In genomic region chr11:2462092-2462985, GRCh38 we compare ENCODE assay signal across 17 cellular contexts. TPM values are rescaled to one million over a fixed set of nuclear protein-coding genes. Genes with fewer than 3 reads are reported as not detected.
DNase-seq lines count a peak whose midpoint lies in the region; ATAC-seq and TF ChIP-seq lines count a peak whose summit lies in the region.
"Had no signal": no experiment of that assay in that cellular context is flagged by ENCODE, and none has a peak within 500 bp of the region (broad histone marks: within the 10 kb centered on the region; RNA-seq: fewer than 3 reads in every experiment).

No MANE protein-coding gene starts in this region.

- H3K4me2 ChIP-seq in HCT116 (ENCODE audit: low read length) (peak overlapping the region; percentile 78), osteoblast (ENCODE audit: insufficient read depth, low read length) (no peak overlapping the region)

- peak overlapping the region; percentile 38 for H3K9ac ChIP-seq in HCT116 (ENCODE audit: low read length)

- no peak overlapping the region for H2AFZ ChIP-seq in HCT116 (ENCODE audit: low read depth, low read length, poor library complexity, severe bottlenecking)
- H2AFZ ChIP-seq in osteoblast (ENCODE audit: low read length) = no peak overlapping the region

- H3K9me2 ChIP-seq in HCT116 (ENCODE audit: insufficient read depth) = no peaks in the 10 kb centered on the region

- H3K9me3 ChIP-seq in HCT116 (ENCODE audit: control insufficient read depth in 1 of 2, insufficient read depth in 1 of 2, low read depth in 1 of 2, low read length in 2 of 2) (no peaks in the 10 kb centered on the region), right cardiac atrium (ENCODE audit: control insufficient read depth, low read length) (no peaks in the 10 kb centered on the region), osteoblast (ENCODE audit: low read depth, low read length) (no peaks in the 10 kb centered on the region)
- no peaks in the 10 kb centered on the region for H3K9me3 ChIP-seq in CD4-positive, alpha-beta memory T cell (ENCODE audit: control insufficient read depth in 1 of 2, low read length in 2 of 2)
- H3K9me3 ChIP-seq: psoas muscle had no signal

- H3K4me3 Mint-ChIP-seq in activated CD4-positive, alpha-beta T cell treated with anti-CD3 and anti-CD28 coated beads for 36 hours = no peak overlapping the region
- no peak overlapping the region for H3K4me3 Mint-ChIP-seq in CD4-positive, alpha-beta memory T cell
- H3K4me3 Mint-ChIP-seq: H9 had no signal

- H3K79me2 ChIP-seq in HCT116 (ENCODE audit: insufficient read depth, low read length) = no peaks in the 10 kb centered on the region
- no peaks in the 10 kb centered on the region for H3K79me2 ChIP-seq in osteoblast (ENCODE audit: insufficient read depth, low read length)

- peaks cover 18 to 27% of the 10 kb centered on the region in 2 experiments for H3K4me1 ChIP-seq in HCT116 (ENCODE audit: control insufficient read depth in 1 of 2, insufficient read depth in 2 of 2, low read length in 2 of 2)
- H3K4me1 ChIP-seq in right cardiac atrium (ENCODE audit: control insufficient read depth, insufficient read depth, low read length) = peaks cover 5% of the 10 kb centered on the region
- no peaks in the 10 kb centered on the region for H3K4me1 ChIP-seq in osteoblast (ENCODE audit: insufficient read depth, low read length)
- peaks cover 26% of the 10 kb centered on the region for H3K4me1 ChIP-seq in CD4-positive, alpha-beta memory T cell (ENCODE audit: insufficient read depth, low read length)
- H3K4me1 ChIP-seq: psoas muscle had no signal

- no peak for ATAC-seq in activated CD4-positive, alpha-beta T cell treated with anti-CD3 and anti-CD28 coated beads for 36 hours
- ATAC-seq in HCT116 = peak; percentile 10; the same call in 1 of the 2 replicates
- no peak for ATAC-seq in right cardiac atrium
- ATAC-seq: K562, psoas muscle had no signal

- TF ChIP-seq CTCF in HCT116 (IDR thresholded peaks at IDR 0.05 in 2 of 3, conservative IDR thresholded peaks at IDR 0.05 in 1 of 3; ENCODE audit: borderline replicate concordance in 1 of 3, insufficient read depth in 1 of 3, low read depth in 2 of 3, low read length in 2 of 3) (no peak), osteoblast (IDR thresholded peaks at IDR 0.05; ENCODE audit: extremely low read depth, low read depth, low read length) (no peak)

- H3K36me3 Mint-ChIP-seq in activated CD4-positive, alpha-beta T cell treated with anti-CD3 and anti-CD28 coated beads for 36 hours (ENCODE audit: low read depth) = no peaks in the 10 kb centered on the region
- H3K36me3 Mint-ChIP-seq in CD4-positive, alpha-beta memory T cell = no peaks in the 10 kb centered on the region

- H4K20me1 ChIP-seq in HCT116 (ENCODE audit: insufficient read depth) = no peaks in the 10 kb centered on the region
- no peaks in the 10 kb centered on the region for H4K20me1 ChIP-seq in osteoblast (ENCODE audit: insufficient read depth, low read length)

- no TSS peak for BruUV-seq in HCT116 (replicated peaks; lab: Mats Ljungman, UMichigan)

- H3K27me3 ChIP-seq in HCT116 (ENCODE audit: insufficient read depth, low read length) = no peaks in the 10 kb centered on the region
- H3K27me3 ChIP-seq in right cardiac atrium (ENCODE audit: control insufficient read depth, insufficient read depth) = no peaks in the 10 kb centered on the region
- H3K27me3 ChIP-seq in osteoblast (ENCODE audit: insufficient read depth, low read length) = no peaks in the 10 kb centered on the region
- H3K27me3 ChIP-seq in CD4-positive, alpha-beta memory T cell (ENCODE audit: insufficient read depth, low read length) = no peaks in the 10 kb centered on the region

- DNase-seq in activated CD4-positive, alpha-beta T cell treated with anti-CD3 and anti-CD28 coated beads for 36 hours = peak; percentile 5
- no peak for DNase-seq in activated CD4-positive, alpha-beta T cell treated with anti-CD3 and anti-CD28 coated beads for 48 hours
- DNase-seq in HCT116 (ENCODE audit: low read depth, low spot score) (no peak), right cardiac atrium (no peak), osteoblast (ENCODE audit: insufficient read length, low spot score, missing footprints) (peak; percentile 77), NK-92 (lab: John Stamatoyannopoulos, UW; ENCODE audit: unreplicated experiment) (no peak)
- DNase-seq in CD4-positive, alpha-beta memory T cell = no peak
- no peak for DNase-seq in stimulated activated CD4-positive, alpha-beta T cell treated with anti-CD3 and anti-CD28 coated beads, Interleukin-4, amount 100 ng/mL, for 1 hour
- DNase-seq: 8988T; amniotic stem cell; NCI-H526 treated with DMSO at 0.1 percent for 48 hours; psoas muscle; stimulated activated naive CD4-positive, alpha-beta T cell had no signal

- H3K36me3 ChIP-seq in HCT116 (ENCODE audit: control insufficient read depth in 1 of 2, insufficient read depth in 2 of 2, low read length in 2 of 2) (no peaks in the 10 kb centered on the region), osteoblast (ENCODE audit: insufficient read depth, low read length) (no peaks in the 10 kb centered on the region)
- no peaks in the 10 kb centered on the region for H3K36me3 ChIP-seq in CD4-positive, alpha-beta memory T cell (ENCODE audit: insufficient read depth, low read length)

- RAD21 ChIA-PET in HCT116 (lab: Charles Lee; ENCODE audit: low non-redundant PET in 1 of 2, low total read pairs in 2 of 2, uncharacterized antibody in 2 of 2, unreplicated experiment in 2 of 2) = no interaction called here

- no peaks in the 10 kb centered on the region for H3K9me3 Mint-ChIP-seq in activated CD4-positive, alpha-beta T cell treated with anti-CD3 and anti-CD28 coated beads for 36 hours (ENCODE audit: low read depth)
- H3K9me3 Mint-ChIP-seq in CD4-positive, alpha-beta memory T cell = no peaks in the 10 kb centered on the region
- H3K9me3 Mint-ChIP-seq: H9 had no signal

- TF ChIP-seq POLR2A in HCT116 (IDR thresholded peaks at IDR 0.05; ENCODE audit: borderline replicate concordance, extremely low read depth, insufficient read depth, insufficient read length) = no peak

- H3K4me3 ChIP-seq in HCT116 (replicated peaks in 1 of 2; ENCODE audit: low read depth in 1 of 2, low read length in 2 of 2) (peak overlapping the region in 1 of 2 experiments; percentile 48; a peak in 1 of 4 replicates), right cardiac atrium (ENCODE audit: low read length) (no peak overlapping the region), osteoblast (ENCODE audit: insufficient read depth, low read length) (no peak overlapping the region)
- no peak overlapping the region for H3K4me3 ChIP-seq in CD4-positive, alpha-beta memory T cell (ENCODE audit: low read length in 2 of 2)
- H3K4me3 ChIP-seq: K562, psoas muscle had no signal

- CTCF ChIA-PET in activated CD4-positive, alpha-beta T cell treated with anti-CD3 and anti-CD28 coated beads for 36 hours (lab: Charles Lee) = no interaction called here
- CTCF ChIA-PET in HCT116 (lab: Charles Lee) = no interaction called here
- CTCF ChIA-PET in CD4-positive, alpha-beta memory T cell (lab: Charles Lee; ENCODE audit: partially characterized antibody) = no interaction called here

- WGBS in right cardiac atrium = 90% methylated on average over 20 of the region's 20 CpGs

- no peak for TF ChIP-seq RAD21 in HCT116 (IDR thresholded peaks at IDR 0.05; ENCODE audit: low read depth)

- peaks cover 32% of the 10 kb centered on the region for H3K4me1 Mint-ChIP-seq in activated CD4-positive, alpha-beta T cell treated with anti-CD3 and anti-CD28 coated beads for 36 hours
- peaks cover 10 to 74% (median 43%) of the 10 kb centered on the region in 4 donors for H3K4me1 Mint-ChIP-seq in CD4-positive, alpha-beta memory T cell
- H3K4me1 Mint-ChIP-seq: H9 had no signal

- H3K27me3 Mint-ChIP-seq in activated CD4-positive, alpha-beta T cell treated with anti-CD3 and anti-CD28 coated beads for 36 hours = no peaks in the 10 kb centered on the region
- H3K27me3 Mint-ChIP-seq in CD4-positive, alpha-beta memory T cell = no peaks in the 10 kb centered on the region

- intact Hi-C loops in activated CD4-positive, alpha-beta T cell treated with anti-CD3 and anti-CD28 coated beads for 36 hours (cut with DNase I, micrococcal nuclease) = loop anchor here in 1 of 2 experiments (2.0 kb wide), 1 partner anchor 14 kb away; no protein-coding TSS in a partner anchor
- intact Hi-C loops in HCT116 (cut with micrococcal nuclease) = no loop called here
- intact Hi-C loops in right cardiac atrium (cut with DNase I) = loop anchor here in 2 of 4 donors (5.0 kb wide), 1 partner anchor 45 kb away; no protein-coding TSS in a partner anchor
- intact Hi-C loops in CD4-positive, alpha-beta memory T cell (cut with micrococcal nuclease) = no loop called here

- POLR2A ChIA-PET in activated CD4-positive, alpha-beta T cell treated with anti-CD3 and anti-CD28 coated beads for 36 hours (lab: Charles Lee) = no interaction called here
- POLR2A ChIA-PET in HCT116 (lab: Charles Lee) = no interaction called here
- POLR2A ChIA-PET in CD4-positive, alpha-beta memory T cell (lab: Charles Lee; ENCODE audit: partially characterized antibody) = no interaction called here

- H3K27ac ChIP-seq in HCT116 (ENCODE audit: low read depth, low read length) (peak overlapping the region; percentile 41), right cardiac atrium (ENCODE audit: low read length) (peak overlapping the region; percentile 72), osteoblast (ENCODE audit: low read depth, low read length) (no peak overlapping the region)
- no peak overlapping the region for H3K27ac ChIP-seq in CD4-positive, alpha-beta memory T cell (ENCODE audit: low read depth, low read length)
- H3K27ac ChIP-seq: psoas muscle had no signal

- no peak overlapping the region for H3K27ac Mint-ChIP-seq in activated CD4-positive, alpha-beta T cell treated with anti-CD3 and anti-CD28 coated beads for 36 hours
- peak overlapping the region in 2 of 7 donors; percentile 57 to 69 for H3K27ac Mint-ChIP-seq in CD4-positive, alpha-beta memory T cell
- H3K27ac Mint-ChIP-seq: H9 had no signal

TF ChIP-seq in HCT116, 20 proteins besides CTCF, POLR2A, EP300 and RAD21 (continues in another document):
- no peak for TF ChIP-seq POLR2AphosphoS5 (IDR thresholded peaks at IDR 0.05; ENCODE audit: low read depth, low read length)
- TF ChIP-seq EZH2phosphoT487 (IDR thresholded peaks at IDR 0.05; ENCODE audit: borderline replicate concordance) = no peak

RNA-seq across cellular contexts. Expression of gene KCNQ1, which starts 17.5 kb away (rescaled TPM):
- total RNA-seq in activated CD4-positive, alpha-beta T cell treated with anti-CD3 and anti-CD28 coated beads for 36 hours = 10 to 100 TPM in 1 of 2 experiments, 1 to 10 TPM in 1; 9.1 to 10.9 TPM
- total RNA-seq in HCT116 (2021; ENCODE audit: unreplicated experiment) = 10.7 TPM
- 8.5 and 10.8 TPM in 2 replicates for polyA plus RNA-seq in HCT116 (2012)
- total RNA-seq in right cardiac atrium = 10 to 100 TPM; 36.5 to 46.8 (median 41.0) TPM
- 36.4 TPM for polyA plus RNA-seq in right cardiac atrium
- not detected in 2 replicates for total RNA-seq in osteoblast
- total RNA-seq in CD4-positive, alpha-beta memory T cell = 10 to 100 TPM; 21.4 to 21.6 TPM
- 10 to 100 TPM in 1 of 2 donors, 1 to 10 TPM in 1; 5.4 to 21.7 TPM for polyA plus RNA-seq in CD4-positive, alpha-beta memory T cell
- polyA plus RNA-seq: K562 had no signal

RNA-seq across cellular contexts. Expression of gene TRPM5, which starts 18.0 kb away (rescaled TPM):
- under 1 TPM in 1 of 2 experiments, not detected in 1; 0.05 TPM for total RNA-seq in activated CD4-positive, alpha-beta T cell treated with anti-CD3 and anti-CD28 coated beads for 36 hours
- total RNA-seq in HCT116 (2021; ENCODE audit: unreplicated experiment) (0.07 TPM), right cardiac atrium (not detected), osteoblast (under 0.01 TPM in 1 of 2 replicates, not detected in the other)
- polyA plus RNA-seq in HCT116 (2012) = not detected in 2 replicates
- 0.02 TPM for polyA plus RNA-seq in right cardiac atrium
- total RNA-seq in CD4-positive, alpha-beta memory T cell = under 1 TPM; 0.19 to 0.23 TPM
- not detected for polyA plus RNA-seq in CD4-positive, alpha-beta memory T cell
- total RNA-seq: K562, kidney epithelial cell, myocyte, psoas muscle had no signal
- polyA plus RNA-seq: K562, psoas muscle had no signal

Comparison
In these comparisons a context has a peak if more than half of its experiments do, and no peak if none do; other contexts are left out.
1. DNase-seq: peak in activated CD4-positive, alpha-beta T cell treated with anti-CD3 and anti-CD28 coated beads for 36 hours (single experiment) and osteoblast (single experiment); none in activated CD4-positive, alpha-beta T cell treated with anti-CD3 and anti-CD28 coated beads for 48 hours (single experiment), HCT116 (single experiment), right cardiac atrium (0 of 3), CD4-positive, alpha-beta memory T cell (0 of 5), NK-92 (single experiment) and stimulated activated CD4-positive, alpha-beta T cell treated with anti-CD3 and anti-CD28 coated beads, Interleukin-4, amount 100 ng/mL, for 1 hour (single experiment).
2. H3K27ac ChIP-seq: peak in HCT116 (single experiment) and right cardiac atrium (single experiment); none in osteoblast (single experiment) and CD4-positive, alpha-beta memory T cell (single experiment).
3. RNA of gene KCNQ1, which starts 17.5 kb away (total RNA-seq): 36.5 to 46.8 TPM in right cardiac atrium, 21.4 to 21.6 TPM in CD4-positive, alpha-beta memory T cell, 9.1 to 10.9 TPM in activated CD4-positive, alpha-beta T cell treated with anti-CD3 and anti-CD28 coated beads for 36 hours and 10.7 TPM in HCT116 (single experiment); not detected in osteoblast; every median in the first group is over 10 times any median in the second.